1 cellular context compared by ENCODE assay signal in genomic region chr7:29812185-29812876, GRCh38.
TF ChIP-seq lines count a peak whose summit lies in the region.

No MANE protein-coding gene starts in this region.

TF ChIP-seq in K562, 482 proteins besides CTCF, POLR2A, EP300 and RAD21 (continued from another document):
- TF ChIP-seq, protein P1, sequence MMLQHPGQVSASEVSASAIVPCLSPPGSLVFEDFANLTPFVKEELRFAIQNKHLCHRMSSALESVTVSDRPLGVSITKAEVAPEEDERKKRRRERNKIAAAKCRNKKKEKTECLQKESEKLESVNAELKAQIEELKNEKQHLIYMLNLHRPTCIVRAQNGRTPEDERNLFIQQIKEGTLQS (IDR thresholded peaks at IDR 0.05), result 0 out of 2 replicates have a peak, but pooled peaks have one; percentile 11
- TF ChIP-seq, protein P1 (CRISPR knock-in tag; conservative IDR thresholded peaks at IDR 0.05), result no peak
- TF ChIP-seq, protein P2, sequence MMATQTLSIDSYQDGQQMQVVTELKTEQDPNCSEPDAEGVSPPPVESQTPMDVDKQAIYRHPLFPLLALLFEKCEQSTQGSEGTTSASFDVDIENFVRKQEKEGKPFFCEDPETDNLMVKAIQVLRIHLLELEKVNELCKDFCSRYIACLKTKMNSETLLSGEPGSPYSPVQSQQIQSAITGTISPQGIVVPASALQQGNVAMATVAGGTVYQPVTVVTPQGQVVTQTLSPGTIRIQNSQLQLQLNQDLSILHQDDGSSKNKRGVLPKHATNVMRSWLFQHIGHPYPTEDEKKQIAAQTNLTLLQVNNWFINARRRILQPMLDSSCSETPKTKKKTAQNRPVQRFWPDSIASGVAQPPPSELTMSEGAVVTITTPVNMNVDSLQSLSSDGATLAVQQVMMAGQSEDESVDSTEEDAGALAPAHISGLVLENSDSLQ (IDR thresholded peaks at IDR 0.05), result 0 out of 2 replicates have a peak, but pooled peaks have one; percentile 10
- no peak for TF ChIP-seq ZNF408 (CRISPR knock-in tag; IDR thresholded peaks at IDR 0.05; ENCODE audit: low read depth)
- TF ChIP-seq CTBP1 (IDR thresholded peaks at IDR 0.05; ENCODE audit: borderline replicate concordance), result peak; percentile 64; the same call in 1 of the 2 replicates
- peak; percentile 57; the same call in 1 of the 2 replicates for TF ChIP-seq TEAD4 (IDR thresholded peaks at IDR 0.05; ENCODE audit: low read length)
- TF ChIP-seq TEAD4 (CRISPR knock-in tag; IDR thresholded peaks at IDR 0.05; ENCODE audit: borderline replicate concordance), result no peak
- TF ChIP-seq TCF3 (CRISPR knock-in tag; IDR thresholded peaks at IDR 0.05), result peak; percentile 53
- TF ChIP-seq CBFA2T2 (conservative IDR thresholded peaks at IDR 0.05), result no peak; the same call in 1 of the 2 replicates
- TF ChIP-seq ZNF79 (CRISPR knock-in tag; IDR thresholded peaks at IDR 0.05; ENCODE audit: low read depth), result no peak
- peak in 1 of 2 experiments; percentile 38; a peak in 1 of 4 replicates for TF ChIP-seq FOXA3 (CRISPR knock-in tag; conservative IDR thresholded peaks at IDR 0.05 in 1 of 2, IDR thresholded peaks at IDR 0.05 in 1 of 2)
- TF ChIP-seq XRCC3 (IDR thresholded peaks at IDR 0.05), result no peak
